ENCODE assay signal across 22 cellular contexts in the genomic region with DNA sequence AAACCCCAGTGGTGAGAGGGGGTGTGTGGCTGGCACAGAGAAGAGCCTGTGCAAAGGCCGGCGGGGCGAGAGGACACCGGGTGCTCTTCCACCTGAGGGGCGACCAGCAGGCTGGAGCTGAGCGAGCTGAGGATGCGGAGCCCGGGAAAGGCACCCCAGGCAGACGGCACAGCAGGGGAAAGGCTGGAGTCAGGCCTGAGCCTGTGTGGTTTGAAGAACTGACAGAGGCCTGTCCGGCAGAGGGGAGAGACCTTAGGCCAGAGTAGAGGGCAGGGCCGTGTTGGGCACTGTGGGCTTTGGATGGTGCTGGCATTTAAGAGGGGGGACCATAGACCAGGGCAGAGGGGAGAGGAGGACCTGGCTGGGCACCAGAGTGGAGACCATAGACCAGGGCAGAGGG.
DNase-seq lines count a peak whose midpoint lies in the region; ATAC-seq, FAIRE-seq and TF ChIP-seq lines count a peak whose summit lies in the region.
"Had no signal": no experiment of that assay in that cellular context is flagged by ENCODE, and none has a peak within 500 bp of the region (broad histone marks: within the 10 kb centered on the region; RNA-seq: fewer than 3 reads in every experiment).

No MANE protein-coding gene starts in this region.

- no peak overlapping the region for H3K9ac ChIP-seq in kidney (ENCODE audit: low read length in 2 of 2)

- no peak overlapping the region for H3K27ac ChIP-seq in kidney (ENCODE audit: low read depth in 2 of 2, low read length in 2 of 2)
- H3K27ac ChIP-seq in sigmoid colon: no peak overlapping the region

- no peak for FAIRE-seq in kidney (lab: Jason Lieb, UNC)
- FAIRE-seq: A204.1, D721Med, G401.6, GM19239, H1, HepG2, HTR-8/SVneo had no signal

- TF ChIP-seq EP300 in sigmoid colon (IDR thresholded peaks at IDR 0.05): no peak

- peak; percentile 63 for DNase-seq in cardiac septum (ENCODE audit: low spot score)
- DNase-seq in left cardiac atrium: no peak
- DNase-seq in kidney: peak; percentile 55
- DNase-seq in sigmoid colon: peak; percentile 57
- DNase-seq in middle frontal gyrus (ENCODE audit: extremely low spot score, low spot score): no peak
- no peak for DNase-seq in stimulated activated naive CD4-positive, alpha-beta T cell (lab: John Stamatoyannopoulos, UW)
- DNase-seq: BE2C; CD8-positive, alpha-beta T cell; COR-L47; DMS153; DMS79 treated with DMSO at 0.1 percent for 48 hours; EL; HFFc6 had no signal

- no peak overlapping the region for H3K4me3 ChIP-seq in kidney (ENCODE audit: low read length in 2 of 2)
- H3K4me3 ChIP-seq in sigmoid colon: no peak overlapping the region
- H3K4me3 ChIP-seq: HAP-1 had no signal

- H3K4me1 ChIP-seq in kidney (ENCODE audit: control insufficient read depth in 1 of 2, insufficient read depth in 1 of 2, low read depth in 1 of 2, low read length in 2 of 2): no peaks in the 10 kb centered on the region
- no peaks in the 10 kb centered on the region for H3K4me1 ChIP-seq in sigmoid colon
- H3K4me1 ChIP-seq: BE2C, HAP-1 had no signal

- 86 to 92% methylated on average over 11 of the region's 11 CpGs for WGBS in sigmoid colon, 2 donors

- no peak for TF ChIP-seq CTCF in kidney (IDR thresholded peaks at IDR 0.05; ENCODE audit: borderline replicate concordance, extremely low read depth, insufficient read depth)
- no peak for TF ChIP-seq CTCF in sigmoid colon (IDR thresholded peaks at IDR 0.05)

- TF ChIP-seq POLR2A in sigmoid colon (IDR thresholded peaks at IDR 0.05): no peak

- no peaks in the 10 kb centered on the region for H3K36me3 ChIP-seq in kidney (ENCODE audit: control insufficient read depth in 1 of 2, insufficient read depth in 2 of 2, low read length in 2 of 2)
- no peaks in the 10 kb centered on the region for H3K36me3 ChIP-seq in sigmoid colon
- H3K36me3 ChIP-seq: BE2C, HAP-1 had no signal

- H3K9me3 ChIP-seq in kidney (ENCODE audit: control insufficient read depth in 1 of 2, low read length in 2 of 2): no peaks in the 10 kb centered on the region
- H3K9me3 ChIP-seq in sigmoid colon: no peaks in the 10 kb centered on the region
- H3K9me3 ChIP-seq: BE2C, HAP-1 had no signal

- intact Hi-C loops in cardiac septum (cut with DNase I): no loop called here
- intact Hi-C loops in left cardiac atrium (cut with DNase I): no loop called here
- intact Hi-C loops in kidney (cut with DNase I): no loop called here
- intact Hi-C loops in sigmoid colon (cut with DNase I): no loop called here

- peaks cover 0 to 14% (median 0%) of the 10 kb centered on the region in 3 donors for H3K27me3 ChIP-seq in sigmoid colon
- H3K27me3 ChIP-seq: BE2C had no signal

- no peak for ATAC-seq in left cardiac atrium
- no peak for ATAC-seq in HG03442 (IDR thresholded peaks at IDR 0.05; ENCODE audit: unreplicated experiment)
- ATAC-seq: CD8-positive, alpha-beta T cell; HepG2 had no signal

Comparison
In these comparisons a context has a peak if more than half of its experiments do, and no peak if none do; other contexts are left out.
1. DNase-seq: peak in cardiac septum (single experiment), kidney (single experiment) and sigmoid colon (single experiment); none in left cardiac atrium (single experiment), middle frontal gyrus (single experiment) and stimulated activated naive CD4-positive, alpha-beta T cell (0 of 6).